In the genomic region with DNA sequence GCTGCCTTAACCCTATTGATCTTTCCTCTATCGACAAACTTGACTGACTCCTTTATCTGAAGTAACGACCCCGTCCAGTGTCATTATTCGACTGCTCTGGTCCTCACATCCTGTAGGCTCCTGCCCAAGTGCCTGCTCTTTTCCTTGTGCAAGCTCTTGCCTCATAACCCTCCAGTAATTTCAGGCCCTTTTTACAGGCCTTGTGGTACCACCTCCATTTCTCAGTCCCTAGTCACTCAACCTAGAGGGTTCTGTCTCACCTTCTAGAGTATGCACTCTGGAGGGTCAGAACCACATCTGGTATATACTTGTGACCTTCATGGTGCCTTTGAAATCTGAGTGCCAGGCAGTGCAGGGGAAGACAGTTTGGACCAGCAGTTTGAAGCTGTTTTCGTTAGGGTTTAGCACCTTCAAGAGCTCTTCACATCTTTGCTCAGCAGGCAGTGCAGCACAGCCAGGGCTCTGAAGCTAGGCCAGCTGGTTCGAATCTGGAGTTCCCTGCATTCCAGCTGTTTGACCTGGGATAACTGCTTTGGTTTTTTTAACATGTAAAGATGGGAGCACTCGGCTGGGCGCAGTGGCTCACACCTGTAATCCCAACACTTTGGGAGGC, we compare ENCODE assay signal across 1 cellular context.
TF ChIP-seq lines count a peak whose summit lies in the region.

No MANE protein-coding gene starts in this region.

TF ChIP-seq in WTC11, 78 proteins besides CTCF, POLR2A, EP300 and RAD21 (continued from another document):
- TF ChIP-seq AFF4 (CRISPR knock-in tag; IDR thresholded peaks at IDR 0.05; ENCODE audit: borderline replicate concordance), result no peak
- no peak for TF ChIP-seq SOX15 (CRISPR knock-in tag; IDR thresholded peaks at IDR 0.05)
- TF ChIP-seq, protein P1, sequence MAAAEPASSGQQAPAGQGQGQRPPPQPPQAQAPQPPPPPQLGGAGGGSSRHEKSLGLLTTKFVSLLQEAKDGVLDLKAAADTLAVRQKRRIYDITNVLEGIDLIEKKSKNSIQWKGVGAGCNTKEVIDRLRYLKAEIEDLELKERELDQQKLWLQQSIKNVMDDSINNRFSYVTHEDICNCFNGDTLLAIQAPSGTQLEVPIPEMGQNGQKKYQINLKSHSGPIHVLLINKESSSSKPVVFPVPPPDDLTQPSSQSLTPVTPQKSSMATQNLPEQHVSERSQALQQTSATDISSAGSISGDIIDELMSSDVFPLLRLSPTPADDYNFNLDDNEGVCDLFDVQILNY (CRISPR knock-in tag; IDR thresholded peaks at IDR 0.05), result no peak
- TF ChIP-seq JUN (CRISPR knock-in tag; IDR thresholded peaks at IDR 0.05), result no peak
- TF ChIP-seq ZNF512 (CRISPR knock-in tag; IDR thresholded peaks at IDR 0.05; ENCODE audit: borderline replicate concordance), result no peak
- TF ChIP-seq TP53 (CRISPR knock-in tag; IDR thresholded peaks at IDR 0.05), result no peak
- no peak for TF ChIP-seq ZNF232 (CRISPR knock-in tag; IDR thresholded peaks at IDR 0.05)
- no peak for TF ChIP-seq JAZF1 (CRISPR knock-in tag; IDR thresholded peaks at IDR 0.05)
- TF ChIP-seq ZNF671 (CRISPR knock-in tag; IDR thresholded peaks at IDR 0.05), result no peak
